ENCODE assay signal across 9 cellular contexts in genomic region chr12:106583578-106584103, GRCh38. TPM values are rescaled to one million over a fixed set of nuclear protein-coding genes. Genes with fewer than 3 reads are reported as not detected.
DNase-seq lines count a peak whose midpoint lies in the region; ATAC-seq and TF ChIP-seq lines count a peak whose summit lies in the region.
"Had no signal": no experiment of that assay in that cellular context is flagged by ENCODE, and none has a peak within 500 bp of the region (broad histone marks: within the 10 kb centered on the region; RNA-seq: fewer than 3 reads in every experiment).

No MANE protein-coding gene starts in this region.

- ATAC-seq in lower lobe of right lung = peak in 1 of 2 donors; percentile 13
- no peak for ATAC-seq in HG03159 (IDR thresholded peaks at IDR 0.05; ENCODE audit: unreplicated experiment)

- TF ChIP-seq POLR2A in vagina (IDR thresholded peaks at IDR 0.05) = no peak

- H3K4me1 ChIP-seq in lower lobe of right lung (peaks cover 51% of the 10 kb centered on the region), vagina (peaks cover 66% of the 10 kb centered on the region)

- in situ Hi-C loops in astrocyte of the spinal cord (cut with HindIII; ENCODE audit: low sequenced_read_pairs) = no loop called here

- no peaks in the 10 kb centered on the region for H3K36me3 ChIP-seq in lower lobe of right lung
- no peaks in the 10 kb centered on the region for H3K36me3 ChIP-seq in vagina

- intact Hi-C loops in lower lobe of right lung (cut with DNase I) (no loop called here), vagina (cut with DNase I) (no loop called here)

- no peak for TF ChIP-seq CTCF in astrocyte of the spinal cord (IDR thresholded peaks at IDR 0.05; ENCODE audit: low read depth, low read length)
- no peak for TF ChIP-seq CTCF in lower lobe of right lung (IDR thresholded peaks at IDR 0.05)
- no peak for TF ChIP-seq CTCF in vagina (IDR thresholded peaks at IDR 0.05)

- peak; percentile 40 for DNase-seq in stimulated activated CD4-positive, alpha-beta T cell treated with anti-CD3 and anti-CD28 coated beads, Interleukin-15, amount 100 ng/mL, for 24 hours
- DNase-seq in stimulated activated CD4-positive, alpha-beta T cell treated with anti-CD3 and anti-CD28 coated beads, Interleukin-4, amount 100 ng/mL, for 24 hours = no peak
- DNase-seq in astrocyte of the spinal cord (ENCODE audit: low read depth, low spot score) (no peak), lower lobe of right lung (peak; percentile 46), vagina (ENCODE audit: extremely low spot score in 2 of 2) (no peak), NCI-H82 treated with DMSO at 0.1 percent for 48 hours (lab: John Stamatoyannopoulos, UW; ENCODE audit: unreplicated experiment) (no peak)
- no peak for DNase-seq in activated CD4-positive, CD25-positive, alpha-beta regulatory T cell (lab: John Stamatoyannopoulos, UW)
- DNase-seq: NCI-H524 treated with DMSO at 0.1 percent for 48 hours had no signal

- H3K27ac ChIP-seq in lower lobe of right lung (no peak overlapping the region), vagina (no peak overlapping the region)

- H3K4me3 ChIP-seq in astrocyte of the spinal cord (ENCODE audit: low read depth, low read length) (peak overlapping the region; percentile 5), lower lobe of right lung (peak overlapping the region; percentile 40), vagina (peak overlapping the region; percentile 19 to 21)

- H3K9me3 ChIP-seq in lower lobe of right lung (no peaks in the 10 kb centered on the region), vagina (no peaks in the 10 kb centered on the region)

- peaks cover 98% of the 10 kb centered on the region for H3K27me3 ChIP-seq in lower lobe of right lung (ENCODE audit: low read depth)
- peaks cover 24% of the 10 kb centered on the region for H3K27me3 ChIP-seq in vagina

RNA-seq across cellular contexts. Expression of gene RFX4, which starts 0.8 kb away (rescaled TPM):
- total RNA-seq in lower lobe of right lung = not detected
- not detected for total RNA-seq in vagina

Comparison
In these comparisons a context has a peak if more than half of its experiments do, and no peak if none do; other contexts are left out.
1. DNase-seq: peak in stimulated activated CD4-positive, alpha-beta T cell treated with anti-CD3 and anti-CD28 coated beads, Interleukin-15, amount 100 ng/mL, for 24 hours (single experiment) and lower lobe of right lung (single experiment); none in stimulated activated CD4-positive, alpha-beta T cell treated with anti-CD3 and anti-CD28 coated beads, Interleukin-4, amount 100 ng/mL, for 24 hours (single experiment), astrocyte of the spinal cord (single experiment), vagina (0 of 2), activated CD4-positive, CD25-positive, alpha-beta regulatory T cell (0 of 4) and NCI-H82 treated with DMSO at 0.1 percent for 48 hours (single experiment).
2. Peak in every context shown above with its lines, with median percentiles within 50 percentile points of each other: H3K4me3 ChIP-seq.